Comparison of ENCODE assay signal across 29 cellular contexts in the genomic region with DNA sequence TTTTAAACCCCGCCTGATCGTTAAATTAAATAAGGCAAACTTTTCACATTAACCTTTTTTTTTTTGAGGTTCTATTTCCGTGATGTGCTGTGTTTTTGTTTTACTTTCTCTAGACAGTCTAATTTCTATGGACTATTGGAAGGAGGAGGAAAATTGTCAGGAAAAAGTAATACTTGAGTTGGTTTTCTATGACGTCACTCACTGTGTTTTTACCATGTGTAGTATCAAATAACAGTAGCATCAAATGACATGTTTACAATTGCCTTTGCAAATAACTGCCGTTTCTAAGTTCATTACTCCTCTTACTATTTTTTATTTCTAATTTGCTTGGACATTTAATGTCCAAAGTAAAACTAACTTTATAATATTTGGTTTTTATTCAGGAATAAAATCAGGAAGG. TPM values are rescaled to one million over a fixed set of nuclear protein-coding genes. Genes with fewer than 3 reads are reported as not detected.
DNase-seq lines count a peak whose midpoint lies in the region; TF ChIP-seq lines count a peak whose summit lies in the region.
"Had no signal": no experiment of that assay in that cellular context is flagged by ENCODE, and none has a peak within 500 bp of the region (broad histone marks: within the 10 kb centered on the region; RNA-seq: fewer than 3 reads in every experiment).

No MANE protein-coding gene starts in this region.

- H3K27me3 Mint-ChIP-seq in activated naive CD4-positive, alpha-beta T cell treated with anti-CD3 and anti-CD28 coated beads, Interleukin-2, amount 10 ng/mL, durations not matched to agents 7 days and 5 days: peaks cover 26% of the 10 kb centered on the region
- H3K27me3 Mint-ChIP-seq: B cell had no signal

- no peaks in the 10 kb centered on the region for H3K4me1 Mint-ChIP-seq in activated naive CD4-positive, alpha-beta T cell treated with anti-CD3 and anti-CD28 coated beads, Interleukin-2, amount 10 ng/mL, durations not matched to agents 7 days and 5 days
- H3K4me1 Mint-ChIP-seq: activated CD4-positive, alpha-beta memory T cell treated with anti-CD3 and anti-CD28 coated beads, Interleukin-2, amount 10 ng/mL, durations not matched to agents 7 days and 5 days; neural crest cell had no signal

- H3K27ac Mint-ChIP-seq in activated naive CD4-positive, alpha-beta T cell treated with anti-CD3 and anti-CD28 coated beads, Interleukin-2, amount 10 ng/mL, durations not matched to agents 7 days and 5 days: no peak overlapping the region
- H3K27ac Mint-ChIP-seq: activated CD4-positive, alpha-beta memory T cell treated with anti-CD3 and anti-CD28 coated beads, Interleukin-2, amount 10 ng/mL, durations not matched to agents 7 days and 5 days; activated naive CD4-positive, alpha-beta T cell treated with anti-CD3 and anti-CD28 coated beads for 36 hours; B cell; CD8-positive, alpha-beta T cell; T-helper 2 cell treated with Interferon-gamma antibody and Interleukin-4, amounts not matched to agents 5 μg/mL and 100 μg/mL, for 36 hours had no signal

- no peak for TF ChIP-seq CTCF in adrenal gland (IDR thresholded peaks at IDR 0.05)

- H3K27me3 ChIP-seq in GM23248 (replicated peaks; ENCODE audit: insufficient read depth): no peaks in the 10 kb centered on the region
- H3K27me3 ChIP-seq in adrenal gland: no peaks in the 10 kb centered on the region
- H3K27me3 ChIP-seq: pancreas, suprapubic skin, upper lobe of right lung had no signal

- peaks cover 21% of the 10 kb centered on the region for H3K4me1 ChIP-seq in GM23248 (ENCODE audit: insufficient read depth)
- H3K4me1 ChIP-seq in adrenal gland (replicated peaks in 1 of 2): no peaks in the 10 kb centered on the region
- H3K4me1 ChIP-seq: upper lobe of right lung had no signal

- H2AFZ ChIP-seq in GM23248: no peak overlapping the region

- H3K9me2 ChIP-seq in GM23248 (ENCODE audit: insufficient read depth): no peaks in the 10 kb centered on the region

- H3K4me3 Mint-ChIP-seq in activated naive CD4-positive, alpha-beta T cell treated with anti-CD3 and anti-CD28 coated beads, Interleukin-2, amount 10 ng/mL, durations not matched to agents 7 days and 5 days: no peak overlapping the region
- H3K4me3 Mint-ChIP-seq: activated CD4-positive, alpha-beta memory T cell treated with anti-CD3 and anti-CD28 coated beads, Interleukin-2, amount 10 ng/mL, durations not matched to agents 7 days and 5 days; activated naive CD4-positive, alpha-beta T cell treated with anti-CD3 and anti-CD28 coated beads for 36 hours; B cell; CD8-positive, alpha-beta T cell; neural crest cell; T-helper 2 cell treated with Interferon-gamma antibody and Interleukin-4, amounts not matched to agents 5 μg/mL and 100 μg/mL, for 36 hours had no signal

- DNase-seq in NCI-H748 (lab: John Stamatoyannopoulos, UW; ENCODE audit: unreplicated experiment) (peak; percentile 15), NCI-H748 treated with DMSO at 0.1 percent for 48 hours (lab: John Stamatoyannopoulos, UW) (no peak), NCI-H2029 treated with DMSO at 0.1 percent for 48 hours (lab: John Stamatoyannopoulos, UW) (peak; percentile 2), fibroblast of gingiva (ENCODE audit: low read depth) (peak; percentile 30), GM23248 (no peak), HPDE6-E6E7 (ENCODE audit: extremely low spot score) (no peak), adrenal gland (no peak)
- no peak for DNase-seq in activated naive CD4-positive, alpha-beta T cell treated with anti-CD3 and anti-CD28 coated beads, Interleukin-2, amount 10 ng/mL, durations not matched to agents 7 days and 5 days
- DNase-seq: activated CD4-positive, alpha-beta memory T cell treated with anti-CD3 and anti-CD28 coated beads, Interleukin-2, amount 10 ng/mL, durations not matched to agents 7 days and 5 days; activated naive CD4-positive, alpha-beta T cell treated with anti-CD3 and anti-CD28 coated beads for 36 hours; amniotic stem cell; CD8-positive, alpha-beta T cell; foreskin fibroblast; H7; head of caudate nucleus; kidney; left ventricle myocardium superior; NCI-H1048; NCI-H1694; NCI-H2227 treated with DMSO at 0.1 percent for 48 hours; NCI-H82; pancreas; small intestine; stimulated activated naive CD4-positive, alpha-beta T cell treated with Interleukin-2 at 50 U/mL for 16 hours; upper lobe of right lung had no signal

- intact Hi-C loops in adrenal gland (cut with DNase I): no loop called here

- H3K36me3 ChIP-seq in GM23248 (ENCODE audit: low read depth) (peaks cover 7% of the 10 kb centered on the region), adrenal gland (replicated peaks in 1 of 2) (no peaks in the 10 kb centered on the region)
- H3K36me3 ChIP-seq: pancreas, suprapubic skin, upper lobe of right lung had no signal

- no peak for TF ChIP-seq POLR2A in adrenal gland (IDR thresholded peaks at IDR 0.05)

- in situ Hi-C loops in GM23248 (cut with MboI): no loop called here

- H3K79me2 ChIP-seq in GM23248 (ENCODE audit: insufficient read depth): peaks cover 100% of the 10 kb centered on the region

- H3K4me3 ChIP-seq in GM23248 (no peak overlapping the region), adrenal gland (no peak overlapping the region)
- H3K4me3 ChIP-seq: pancreas, suprapubic skin, upper lobe of right lung had no signal

- WGBS in GM23248 (ENCODE audit: low coverage in 1 of 2, low lambda C conversion rate in 2 of 2, missing lambda C conversion rate in 2 of 2), 2 experiments: 92 to 93% methylated on average over 5 of the region's 5 CpGs
- WGBS in adrenal gland, 4 donors: 76 to 85% (median 79%) methylated on average over 5 of the region's 5 CpGs

- H3K9me3 ChIP-seq in GM23248 (ENCODE audit: low read depth) (no peaks in the 10 kb centered on the region), adrenal gland (replicated peaks in 1 of 3) (no peaks in the 10 kb centered on the region)
- H3K9me3 ChIP-seq: pancreas, suprapubic skin, upper lobe of right lung had no signal

- no peak overlapping the region for H3K27ac ChIP-seq in GM23248
- H3K27ac ChIP-seq in adrenal gland: no peak overlapping the region
- H3K27ac ChIP-seq: pancreas, suprapubic skin, upper lobe of right lung had no signal

- peaks cover 29% of the 10 kb centered on the region for H3F3A ChIP-seq in GM23248 (ENCODE audit: insufficient read depth)

- no peak overlapping the region for H3K9ac ChIP-seq in GM23248

- no peak overlapping the region for H3K4me2 ChIP-seq in GM23248 (ENCODE audit: unreplicated experiment)

- CTCF ChIA-PET in activated naive CD4-positive, alpha-beta T cell treated with anti-CD3 and anti-CD28 coated beads, Interleukin-2, amount 10 ng/mL, durations not matched to agents 7 days and 5 days (lab: Charles Lee): no interaction called here

- H3K36me3 Mint-ChIP-seq in activated naive CD4-positive, alpha-beta T cell treated with anti-CD3 and anti-CD28 coated beads, Interleukin-2, amount 10 ng/mL, durations not matched to agents 7 days and 5 days: no peaks in the 10 kb centered on the region
- H3K36me3 Mint-ChIP-seq: CD8-positive, alpha-beta T cell had no signal

- H4K20me1 ChIP-seq in GM23248 (ENCODE audit: insufficient read depth): no peaks in the 10 kb centered on the region; the same call in 1 of the 2 replicates

- H3K9me3 Mint-ChIP-seq in activated naive CD4-positive, alpha-beta T cell treated with anti-CD3 and anti-CD28 coated beads, Interleukin-2, amount 10 ng/mL, durations not matched to agents 7 days and 5 days: no peaks in the 10 kb centered on the region
- H3K9me3 Mint-ChIP-seq: activated CD4-positive, alpha-beta memory T cell treated with anti-CD3 and anti-CD28 coated beads, Interleukin-2, amount 10 ng/mL, durations not matched to agents 7 days and 5 days; activated naive CD4-positive, alpha-beta T cell treated with anti-CD3 and anti-CD28 coated beads for 36 hours; CD8-positive, alpha-beta T cell; T-helper 2 cell treated with Interferon-gamma antibody and Interleukin-4, amounts not matched to agents 5 μg/mL and 100 μg/mL, for 36 hours had no signal

RNA-seq across cellular contexts. Expression of a gene that starts 32.3 kb away (rescaled TPM):
- total RNA-seq in GM23248 (2014; rRNA removed; shearing (Covaris generic)): 155 and 224 TPM in 2 replicates
- polyA plus RNA-seq in GM23248 (2016; fragmentation: Nextera tagmentation; extraction: Ambion mirVana): 190 and 201 TPM in 2 replicates
- total RNA-seq in adrenal gland: 10 to 100 TPM; 11.9 to 50.8 (median 30.9) TPM
- 10 to 100 TPM; 16.0 to 19.8 (median 17.9) TPM for polyA plus RNA-seq in adrenal gland

Comparison
In these comparisons a context has a peak if more than half of its experiments do, and no peak if none do; other contexts are left out.
1. DNase-seq: peak in NCI-H748 (single experiment), NCI-H2029 treated with DMSO at 0.1 percent for 48 hours (single experiment) and fibroblast of gingiva (single experiment); none in NCI-H748 treated with DMSO at 0.1 percent for 48 hours (single experiment), GM23248 (single experiment), HPDE6-E6E7 (single experiment), activated naive CD4-positive, alpha-beta T cell treated with anti-CD3 and anti-CD28 coated beads, Interleukin-2, amount 10 ng/mL, durations not matched to agents 7 days and 5 days (single experiment) and adrenal gland (0 of 7).